In genomic region chr12:13179159-13180074, GRCh38 we compare ENCODE assay signal across 8 cellular contexts. TPM values are rescaled to one million over a fixed set of nuclear protein-coding genes. Genes with fewer than 3 reads are reported as not detected.
DNase-seq lines count a peak whose midpoint lies in the region; ATAC-seq and TF ChIP-seq lines count a peak whose summit lies in the region.

No MANE protein-coding gene starts in this region.

- H3K4me3 Mint-ChIP-seq in activated T-cell treated with anti-CD3 and anti-CD28 coated beads, Interleukin-2, amount 50 U/mL, for 4 hours: peak overlapping the region; percentile 58

- TF ChIP-seq CTCF in BE2C (IDR thresholded peaks at IDR 0.05; ENCODE audit: low read depth, low read length) (no peak), HEK293 (tag by site-specific recombination; IDR thresholded peaks at IDR 0.05) (no peak), gastroesophageal sphincter (IDR thresholded peaks at IDR 0.05) (peak in 1 of 4 experiments; percentile 6), uterus (IDR thresholded peaks at IDR 0.05) (no peak)

- H3K27me3 Mint-ChIP-seq in activated T-cell treated with anti-CD3 and anti-CD28 coated beads, Interleukin-2, amount 50 U/mL, for 4 hours (ENCODE audit: low read depth): peaks cover 8% of the 10 kb centered on the region

- DNase-seq in BE2C (peak; percentile 44), NCI-H82 treated with DMSO at 0.1 percent for 48 hours (lab: John Stamatoyannopoulos, UW; ENCODE audit: unreplicated experiment) (peak; percentile 36), renal cortical epithelial cell (ENCODE audit: low read depth) (peak; percentile 77), uterus (peak; percentile 67 to 86), NCI-H2081 treated with DMSO at 0.1 percent for 48 hours (lab: John Stamatoyannopoulos, UW) (no peak)
- DNase-seq in activated T-cell treated with anti-CD3 and anti-CD28 coated beads, Interleukin-2, amount 50 U/mL, for 4 hours: peak; percentile 57

- H3K27ac ChIP-seq in HEK293 (ENCODE audit: extremely low read depth, low read depth, low read length): peak overlapping the region; percentile 26; the same call in 1 of the 2 replicates
- peak overlapping the region in 3 of 4 donors; percentile 67 to 81 (median 79) for H3K27ac ChIP-seq in gastroesophageal sphincter
- H3K27ac ChIP-seq in uterus: peak overlapping the region; percentile 83 to 89

- no peaks in the 10 kb centered on the region for H3K36me3 Mint-ChIP-seq in activated T-cell treated with anti-CD3 and anti-CD28 coated beads, Interleukin-2, amount 50 U/mL, for 4 hours (ENCODE audit: insufficient read depth)

- H3K4me3 ChIP-seq in BE2C (ENCODE audit: low read depth, low read length): no peak overlapping the region
- H3K4me3 ChIP-seq in HEK293 (ENCODE audit: low read depth, low read length): peak overlapping the region; percentile 3
- H3K4me3 ChIP-seq in gastroesophageal sphincter: peak overlapping the region in 1 of 2 donors; percentile 1
- no peak overlapping the region for H3K4me3 ChIP-seq in uterus

- TF ChIP-seq POLR2A in gastroesophageal sphincter (IDR thresholded peaks at IDR 0.05): no peak
- TF ChIP-seq POLR2A in uterus (IDR thresholded peaks at IDR 0.05): no peak

- no peaks in the 10 kb centered on the region for H3K4me1 ChIP-seq in BE2C
- H3K4me1 ChIP-seq in HEK293 (ENCODE audit: control insufficient read depth, insufficient read depth, low read length): peaks cover 10% of the 10 kb centered on the region
- H3K4me1 ChIP-seq in gastroesophageal sphincter: peaks cover 0 to 19% (median 13%) of the 10 kb centered on the region in 3 donors
- peaks cover 0 to 9% of the 10 kb centered on the region in 2 donors for H3K4me1 ChIP-seq in uterus

- no peak for TF ChIP-seq EP300 in gastroesophageal sphincter (IDR thresholded peaks at IDR 0.05)

- CTCF ChIA-PET in HEK293 (lab: Yijun Ruan, JAX): interaction anchor here (0.6 to 1.8 kb wide), 5 partner anchors 17 to 607 kb away, joined by 3 to 10 read pairs (median 4); partner anchors contain the start of gene EMP1

- ATAC-seq in activated T-cell treated with anti-CD3 and anti-CD28 coated beads, Interleukin-2, amount 50 U/mL, for 4 hours: peak; percentile 89 to 92
- ATAC-seq in gastroesophageal sphincter: peak; percentile 69

- no peaks in the 10 kb centered on the region for H3K36me3 ChIP-seq in BE2C
- no peaks in the 10 kb centered on the region for H3K36me3 ChIP-seq in HEK293 (ENCODE audit: control insufficient read depth in 2 of 2, insufficient read depth in 1 of 2, low read length in 2 of 2)
- H3K36me3 ChIP-seq in gastroesophageal sphincter: no peaks in the 10 kb centered on the region
- H3K36me3 ChIP-seq in uterus: no peaks in the 10 kb centered on the region

- no peaks in the 10 kb centered on the region for H3K9me3 Mint-ChIP-seq in activated T-cell treated with anti-CD3 and anti-CD28 coated beads, Interleukin-2, amount 50 U/mL, for 4 hours

- WGBS in gastroesophageal sphincter (ENCODE audit: low coverage in 1 of 2), 2 donors: 6 to 36% methylated on average over 3 to 7 of the region's 13 CpGs

- POLR2A ChIA-PET in HEK293 (lab: Yijun Ruan, JAX): interaction anchor here (1.0 to 1.1 kb wide), 2 partner anchors 14 to 288 kb away, joined by 3 to 4 read pairs; partner anchors contain the start of gene GPRC5A

- peaks cover 24% of the 10 kb centered on the region for H3K27me3 ChIP-seq in BE2C
- peaks cover 3% of the 10 kb centered on the region for H3K27me3 ChIP-seq in gastroesophageal sphincter
- H3K27me3 ChIP-seq in uterus: no peaks in the 10 kb centered on the region

- peaks cover 23% of the 10 kb centered on the region for H3K4me1 Mint-ChIP-seq in activated T-cell treated with anti-CD3 and anti-CD28 coated beads, Interleukin-2, amount 50 U/mL, for 4 hours (ENCODE audit: low read depth)

- H3K9me3 ChIP-seq in BE2C (no peaks in the 10 kb centered on the region), HEK293 (ENCODE audit: control insufficient read depth, insufficient read depth, low read depth, low read length) (no peaks in the 10 kb centered on the region), gastroesophageal sphincter (no peaks in the 10 kb centered on the region), uterus (no peaks in the 10 kb centered on the region)

- intact Hi-C loops in uterus (cut with DNase I; ENCODE audit: low total_unique reads): no loop called here

TF ChIP-seq in HEK293, 187 proteins besides CTCF, POLR2A, EP300 and RAD21 (continues in another document):
- TF ChIP-seq GLIS2 (tag by site-specific recombination; IDR thresholded peaks at IDR 0.05) (peak; percentile 64), GFI1B (tag by site-specific recombination; IDR thresholded peaks at IDR 0.05) (no peak), ZNF37A (tag by site-specific recombination; IDR thresholded peaks at IDR 0.05) (no peak), ZNF366 (tag by site-specific recombination; conservative IDR thresholded peaks at IDR 0.05) (no peak), GLIS1 (tag by site-specific recombination; IDR thresholded peaks at IDR 0.05) (peak; percentile 33; the same call in 1 of the 2 replicates), ZNF341 (tag by site-specific recombination; IDR thresholded peaks at IDR 0.05; ENCODE audit: low read depth) (no peak), SCRT2 (tag by site-specific recombination; IDR thresholded peaks at IDR 0.05) (peak; percentile 58), ZNF335 (tag by site-specific recombination; conservative IDR thresholded peaks at IDR 0.05) (peak; percentile 64), ZNF776 (tag by site-specific recombination; IDR thresholded peaks at IDR 0.05; ENCODE audit: borderline replicate concordance) (no peak), ZNF549 (tag by site-specific recombination; IDR thresholded peaks at IDR 0.05) (no peak), ZNF138 (tag by site-specific recombination; IDR thresholded peaks at IDR 0.05; ENCODE audit: borderline replicate concordance) (no peak), ZXDB (tag by site-specific recombination; IDR thresholded peaks at IDR 0.05) (no peak), KLF7 (tag by site-specific recombination; IDR thresholded peaks at IDR 0.05; ENCODE audit: borderline replicate concordance) (no peak), ZNF747 (tag by site-specific recombination; IDR thresholded peaks at IDR 0.05) (no peak), ZBTB20 (tag by site-specific recombination; IDR thresholded peaks at IDR 0.05) (no peak), SP3 (tag by site-specific recombination; IDR thresholded peaks at IDR 0.05) (peak; percentile 38; the same call in 1 of the 2 replicates), ZNF175 (tag by site-specific recombination; IDR thresholded peaks at IDR 0.05) (no peak), KLF1 (tag by site-specific recombination; IDR thresholded peaks at IDR 0.05) (peak; percentile 54), ZNF169 (tag by site-specific recombination; IDR thresholded peaks at IDR 0.05) (no peak), ZNF10 (tag by site-specific recombination; IDR thresholded peaks at IDR 0.05) (0 out of 2 replicates have a peak, but pooled peaks have one; percentile 14), ZBTB8A (tag by site-specific recombination; IDR thresholded peaks at IDR 0.05) (no peak), ZNF600 (tag by site-specific recombination; IDR thresholded peaks at IDR 0.05) (0 out of 2 replicates have a peak, but pooled peaks have one; percentile 45), ZBTB17 (tag by site-specific recombination; IDR thresholded peaks at IDR 0.05) (peak; percentile 88), ZNF394 (tag by site-specific recombination; IDR thresholded peaks at IDR 0.05; ENCODE audit: borderline replicate concordance) (peak; percentile 19; the same call in 1 of the 2 replicates)
- TF ChIP-seq, protein P1, sequence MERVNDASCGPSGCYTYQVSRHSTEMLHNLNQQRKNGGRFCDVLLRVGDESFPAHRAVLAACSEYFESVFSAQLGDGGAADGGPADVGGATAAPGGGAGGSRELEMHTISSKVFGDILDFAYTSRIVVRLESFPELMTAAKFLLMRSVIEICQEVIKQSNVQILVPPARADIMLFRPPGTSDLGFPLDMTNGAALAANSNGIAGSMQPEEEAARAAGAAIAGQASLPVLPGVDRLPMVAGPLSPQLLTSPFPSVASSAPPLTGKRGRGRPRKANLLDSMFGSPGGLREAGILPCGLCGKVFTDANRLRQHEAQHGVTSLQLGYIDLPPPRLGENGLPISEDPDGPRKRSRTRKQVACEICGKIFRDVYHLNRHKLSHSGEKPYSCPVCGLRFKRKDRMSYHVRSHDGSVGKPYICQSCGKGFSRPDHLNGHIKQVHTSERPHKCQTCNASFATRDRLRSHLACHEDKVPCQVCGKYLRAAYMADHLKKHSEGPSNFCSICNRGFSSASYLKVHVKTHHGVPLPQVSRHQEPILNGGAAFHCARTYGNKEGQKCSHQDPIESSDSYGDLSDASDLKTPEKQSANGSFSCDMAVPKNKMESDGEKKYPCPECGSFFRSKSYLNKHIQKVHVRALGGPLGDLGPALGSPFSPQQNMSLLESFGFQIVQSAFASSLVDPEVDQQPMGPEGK (tag by site-specific recombination; IDR thresholded peaks at IDR 0.05): peak; percentile 45; the same call in 1 of the 2 replicates
- TF ChIP-seq, protein P2, sequence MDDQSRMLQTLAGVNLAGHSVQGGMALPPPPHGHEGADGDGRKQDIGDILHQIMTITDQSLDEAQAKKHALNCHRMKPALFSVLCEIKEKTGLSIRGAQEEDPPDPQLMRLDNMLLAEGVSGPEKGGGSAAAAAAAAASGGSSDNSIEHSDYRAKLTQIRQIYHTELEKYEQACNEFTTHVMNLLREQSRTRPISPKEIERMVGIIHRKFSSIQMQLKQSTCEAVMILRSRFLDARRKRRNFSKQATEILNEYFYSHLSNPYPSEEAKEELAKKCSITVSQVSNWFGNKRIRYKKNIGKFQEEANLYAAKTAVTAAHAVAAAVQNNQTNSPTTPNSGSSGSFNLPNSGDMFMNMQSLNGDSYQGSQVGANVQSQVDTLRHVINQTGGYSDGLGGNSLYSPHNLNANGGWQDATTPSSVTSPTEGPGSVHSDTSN (CRISPR knock-in tag; IDR thresholded peaks at IDR 0.05): no peak

RNA-seq across cellular contexts. Expression of gene EMP1, which starts 17.1 kb away (rescaled TPM):
- 0.52 TPM for polyA plus RNA-seq in BE2C (2012; ENCODE audit: insufficient read depth, insufficient read length, low read depth)
- 10 to 100 TPM in 2 of 3 donors, 1 to 10 TPM in 1; 8.9 to 22.5 (median 17.2) TPM for total RNA-seq in activated T-cell treated with anti-CD3 and anti-CD28 coated beads, Interleukin-2, amount 50 U/mL, for 4 hours
- total RNA-seq in gastroesophageal sphincter (100 to 1,000 TPM in 3 of 4 donors, 10 to 100 TPM in 1; 50.0 to 482 (median 331) TPM), renal cortical epithelial cell (60.2 and 110 TPM in 2 replicates), uterus (100 to 1,000 TPM in 3 of 4 donors, 10 to 100 TPM in 1; 48.9 to 345 (median 163) TPM)

Comparison
In these comparisons a context has a peak if more than half of its experiments do, and no peak if none do; other contexts are left out.
1. H3K27ac ChIP-seq: peak in every context shown above with its lines; median percentile 86 in uterus; 79 in gastroesophageal sphincter; 26 in HEK293.